In the genomic region with DNA sequence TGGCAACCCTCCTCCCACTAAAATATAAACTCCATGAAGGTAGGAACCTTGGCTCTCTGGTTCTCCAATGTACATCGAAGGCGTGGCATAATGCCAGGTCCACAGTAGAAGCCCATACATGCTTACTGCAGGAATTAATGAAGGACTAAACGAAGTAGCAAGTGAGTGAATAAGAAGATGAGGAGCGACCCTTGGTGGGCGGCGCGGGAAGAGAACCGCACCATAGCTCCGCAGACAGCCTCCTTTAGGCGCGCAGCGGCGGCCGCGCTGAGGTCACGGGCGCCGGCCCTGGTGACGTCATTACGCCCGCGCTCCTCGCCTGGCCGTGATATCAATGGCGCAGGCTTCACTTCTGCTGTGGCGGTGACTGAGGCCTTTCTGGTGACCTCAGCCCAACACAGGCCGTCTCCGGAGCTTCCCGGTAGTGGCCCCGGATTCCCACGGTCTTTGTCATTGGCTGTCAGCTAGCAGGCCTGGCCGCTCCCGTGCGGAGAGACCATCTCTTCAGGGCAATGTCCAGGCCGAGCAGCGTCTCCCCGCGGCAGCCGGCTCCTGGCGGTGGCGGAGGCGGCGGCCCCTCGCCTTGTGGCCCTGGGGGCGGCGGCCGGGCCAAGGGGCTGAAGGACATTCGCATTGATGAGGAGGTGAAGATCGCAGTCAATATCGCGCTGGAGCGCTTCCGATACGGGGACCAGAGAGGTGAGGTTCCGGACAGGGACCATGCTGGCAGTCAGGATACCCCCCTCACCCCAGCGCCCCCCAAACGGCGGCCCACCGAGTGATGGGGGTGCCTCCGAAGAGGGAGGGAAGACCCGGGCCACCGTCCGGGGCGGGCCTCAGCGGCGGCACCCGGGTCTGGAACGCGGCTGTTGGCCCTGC, we compare ENCODE assay signal across 1 cellular context.
A peak's percentile ranks its signal among the peaks of the same experiment; 100 is the strongest.
TF ChIP-seq lines count a peak whose summit lies in the region.

YTHDC2 (plus strand) TSS at position 311 of the 879 bp plus-strand sequence; CDS start at position 513, 202 bp downstream.

TF ChIP-seq in HepG2, 621 proteins besides CTCF, POLR2A, EP300 and RAD21 (continued from another document and continues in another):
- peak; percentile 95 to 97 for TF ChIP-seq HMGXB4 (CRISPR knock-in tag; IDR thresholded peaks at IDR 0.05; ENCODE audit: borderline replicate concordance in 1 of 2, low read depth in 1 of 2)
- TF ChIP-seq SYNCRIP (IDR thresholded peaks at IDR 0.05; ENCODE audit: insufficient read depth, low read depth, low read length): no peak
- no peak for TF ChIP-seq NR3C1 (CRISPR knock-in tag; IDR thresholded peaks at IDR 0.05)
- no peak; the same call in 1 of the 2 replicates for TF ChIP-seq PPARG (CRISPR knock-in tag; conservative IDR thresholded peaks at IDR 0.05)
- TF ChIP-seq ZNF558 (CRISPR knock-in tag; IDR thresholded peaks at IDR 0.05; ENCODE audit: borderline replicate concordance): no peak
- no peak for TF ChIP-seq ZNF644 (CRISPR knock-in tag; IDR thresholded peaks at IDR 0.05; ENCODE audit: low read depth)
- TF ChIP-seq ZNF598 (CRISPR knock-in tag; IDR thresholded peaks at IDR 0.05; ENCODE audit: borderline replicate concordance): peak; percentile 74; the same call in 1 of the 2 replicates
- TF ChIP-seq GRHL1 (CRISPR knock-in tag; conservative IDR thresholded peaks at IDR 0.05): no peak
- TF ChIP-seq ZBTB40 (IDR thresholded peaks at IDR 0.05): no peak
- peak; percentile 66; the same call in 1 of the 2 replicates for TF ChIP-seq ZBTB40 (CRISPR knock-in tag; IDR thresholded peaks at IDR 0.05)
- TF ChIP-seq HOXA7 (CRISPR knock-in tag; IDR thresholded peaks at IDR 0.05): no peak
- no peak for TF ChIP-seq TRIM22 (IDR thresholded peaks at IDR 0.05)
- peak; percentile 97 for TF ChIP-seq ZBTB21 (CRISPR knock-in tag; IDR thresholded peaks at IDR 0.05)
- TF ChIP-seq YY1 (IDR thresholded peaks at IDR 0.05; ENCODE audit: insufficient read depth, insufficient replicate concordance, low read depth, low read length): peak; percentile 91
- TF ChIP-seq ZNF501 (CRISPR knock-in tag; IDR thresholded peaks at IDR 0.05): peak; percentile 68
- TF ChIP-seq CBX5 (CRISPR knock-in tag; IDR thresholded peaks at IDR 0.05; ENCODE audit: borderline replicate concordance): peak; percentile 77; the same call in 1 of the 2 replicates
- TF ChIP-seq ZSCAN30 (CRISPR knock-in tag; IDR thresholded peaks at IDR 0.05): no peak
- no peak for TF ChIP-seq SRY (CRISPR knock-in tag; IDR thresholded peaks at IDR 0.05)
- TF ChIP-seq ZNF451 (CRISPR knock-in tag; IDR thresholded peaks at IDR 0.05): 0 out of 2 replicates have a peak, but pooled peaks have one; percentile 39
- no peak for TF ChIP-seq RAD51 (IDR thresholded peaks at IDR 0.05; ENCODE audit: borderline replicate concordance)
- peak; percentile 86 for TF ChIP-seq GATAD1 (CRISPR knock-in tag; IDR thresholded peaks at IDR 0.05)
- TF ChIP-seq ZNF660 (CRISPR knock-in tag; IDR thresholded peaks at IDR 0.05; ENCODE audit: borderline replicate concordance, low read depth): no peak
- no peak for TF ChIP-seq ZNF253 (CRISPR knock-in tag; IDR thresholded peaks at IDR 0.05; ENCODE audit: borderline replicate concordance)
- TF ChIP-seq MEIS1 (CRISPR knock-in tag; IDR thresholded peaks at IDR 0.05; ENCODE audit: borderline replicate concordance): peak; percentile 95; the same call in 1 of the 2 replicates
- peak; percentile 48; the same call in 1 of the 2 replicates for TF ChIP-seq HMG20A (CRISPR knock-in tag; IDR thresholded peaks at IDR 0.05; ENCODE audit: borderline replicate concordance)
- peak; percentile 88 for TF ChIP-seq ARID4A (CRISPR knock-in tag; IDR thresholded peaks at IDR 0.05; ENCODE audit: borderline replicate concordance)
- no peak for TF ChIP-seq SOX6 (IDR thresholded peaks at IDR 0.05)
- TF ChIP-seq SOX6 (CRISPR knock-in tag; IDR thresholded peaks at IDR 0.05): peak; percentile 38; the same call in 1 of the 2 replicates
- TF ChIP-seq ELF1 (CRISPR knock-in tag; IDR thresholded peaks at IDR 0.05): peak; percentile 66
- TF ChIP-seq, protein P1, sequence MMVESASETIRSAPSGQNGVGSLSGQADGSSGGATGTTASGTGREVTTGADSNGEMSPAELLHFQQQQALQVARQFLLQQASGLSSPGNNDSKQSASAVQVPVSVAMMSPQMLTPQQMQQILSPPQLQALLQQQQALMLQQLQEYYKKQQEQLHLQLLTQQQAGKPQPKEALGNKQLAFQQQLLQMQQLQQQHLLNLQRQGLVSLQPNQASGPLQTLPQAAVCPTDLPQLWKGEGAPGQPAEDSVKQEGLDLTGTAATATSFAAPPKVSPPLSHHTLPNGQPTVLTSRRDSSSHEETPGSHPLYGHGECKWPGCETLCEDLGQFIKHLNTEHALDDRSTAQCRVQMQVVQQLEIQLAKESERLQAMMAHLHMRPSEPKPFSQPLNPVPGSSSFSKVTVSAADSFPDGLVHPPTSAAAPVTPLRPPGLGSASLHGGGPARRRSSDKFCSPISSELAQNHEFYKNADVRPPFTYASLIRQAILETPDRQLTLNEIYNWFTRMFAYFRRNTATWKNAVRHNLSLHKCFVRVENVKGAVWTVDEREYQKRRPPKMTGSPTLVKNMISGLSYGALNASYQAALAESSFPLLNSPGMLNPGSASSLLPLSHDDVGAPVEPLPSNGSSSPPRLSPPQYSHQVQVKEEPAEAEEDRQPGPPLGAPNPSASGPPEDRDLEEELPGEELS (CRISPR knock-in tag; IDR thresholded peaks at IDR 0.05): no peak
- peak; percentile 46; the same call in 1 of the 2 replicates for TF ChIP-seq NKX3-1 (CRISPR knock-in tag; IDR thresholded peaks at IDR 0.05)
- TF ChIP-seq SP2 (CRISPR knock-in tag; IDR thresholded peaks at IDR 0.05): no peak
